In genomic region chr16:31128711-31129567, GRCh38 we compare ENCODE assay signal across 9 cellular contexts. TPM values are rescaled to one million over a fixed set of nuclear protein-coding genes. Genes with fewer than 3 reads are reported as not detected.
DNase-seq lines count a peak whose midpoint lies in the region; ATAC-seq and TF ChIP-seq lines count a peak whose summit lies in the region.
"Had no signal": no experiment of that assay in that cellular context is flagged by ENCODE, and none has a peak within 500 bp of the region (broad histone marks: within the 10 kb centered on the region; RNA-seq: fewer than 3 reads in every experiment).

No MANE protein-coding gene starts in this region.

- H3K79me2 ChIP-seq in PC-9 (ENCODE audit: low read depth) = peaks cover 7% of the 10 kb centered on the region; the same call in 1 of the 2 replicates
- H3K79me2 ChIP-seq in MM.1S (ENCODE audit: low read length) = no peaks in the 10 kb centered on the region
- peaks cover 4% of the 10 kb centered on the region; the same call in 1 of the 2 replicates for H3K79me2 ChIP-seq in H9 (ENCODE audit: insufficient read depth, low read length)

- no peak overlapping the region; the same call in 1 of the 2 replicates for H3K14ac ChIP-seq in H9 (ENCODE audit: insufficient read depth, low read length)

- H3K18ac ChIP-seq in H9 (ENCODE audit: insufficient read length, low read depth, low read length) = no peak overlapping the region

- H4K20me1 ChIP-seq in PC-9 (ENCODE audit: insufficient read depth) = no peaks in the 10 kb centered on the region
- no peaks in the 10 kb centered on the region for H4K20me1 ChIP-seq in MM.1S (ENCODE audit: insufficient read depth, low read length)
- no peaks in the 10 kb centered on the region for H4K20me1 ChIP-seq in H9 (ENCODE audit: control insufficient read depth, insufficient read depth, insufficient read length)

- H2BK120ac ChIP-seq in H9 (ENCODE audit: low read depth, low read length, poor library complexity, severe bottlenecking) = no peak overlapping the region

- peaks cover 4% of the 10 kb centered on the region for H3K23me2 ChIP-seq in H9 (ENCODE audit: insufficient read length, low read depth, low read length, poor library complexity, severe bottlenecking)

- intact Hi-C loops in PC-9 (cut with micrococcal nuclease; ENCODE audit: unreplicated experiment) = no loop called here

- no peak overlapping the region for H4K8ac ChIP-seq in H9 (replicated peaks; ENCODE audit: insufficient read length, low read depth, low read length)

- H3K36me3 Mint-ChIP-seq in osteocyte (ENCODE audit: unreplicated experiment) (peaks cover 7% of the 10 kb centered on the region), H9 (ENCODE audit: insufficient read depth in 1 of 3, low read depth in 3 of 3) (peaks cover 29 to 52% (median 47%) of the 10 kb centered on the region in 3 experiments)

- H3K27ac ChIP-seq in PC-9 (peak overlapping the region; percentile 91), gastroesophageal sphincter (peak overlapping the region in 3 of 4 donors; percentile 61 to 64 (median 63)), MM.1S (ENCODE audit: low read length) (no peak overlapping the region), H9 (ENCODE audit: insufficient read length, low read depth, low read length) (no peak overlapping the region)

- H3F3A ChIP-seq in PC-9 (ENCODE audit: insufficient read depth, low read depth) (peaks cover 57% of the 10 kb centered on the region), MM.1S (ENCODE audit: insufficient read depth, low read length) (no peaks in the 10 kb centered on the region)

- H2BK20ac ChIP-seq in H9 (ENCODE audit: low read depth, low read length, poor library complexity, severe bottlenecking) = no peak overlapping the region

- no peaks in the 10 kb centered on the region for H3K27me3 ChIP-seq in PC-9 (ENCODE audit: insufficient read depth, low read depth)
- H3K27me3 ChIP-seq in gastroesophageal sphincter = no peaks in the 10 kb centered on the region
- no peaks in the 10 kb centered on the region for H3K27me3 ChIP-seq in MM.1S (replicated peaks; ENCODE audit: insufficient read depth, low read length)
- no peaks in the 10 kb centered on the region for H3K27me3 ChIP-seq in H9 (ENCODE audit: insufficient read depth, low read length)

- no TSS peak for BruUV-seq in PC-9 (replicated peaks; lab: Mats Ljungman, UMichigan)

- no peaks in the 10 kb centered on the region; the same call in 1 of the 2 replicates for H3K36me3 ChIP-seq in PC-9 (ENCODE audit: low read depth)
- H3K36me3 ChIP-seq in gastroesophageal sphincter = peaks cover 0 to 89% of the 10 kb centered on the region in 2 donors
- H3K36me3 ChIP-seq in MM.1S (replicated peaks; ENCODE audit: insufficient read depth, low read length) = no peaks in the 10 kb centered on the region

- H2BK5ac ChIP-seq in H9 (ENCODE audit: insufficient read length, low read length) = no peak overlapping the region

- DNase-seq in CD1c-positive myeloid dendritic cell (ENCODE audit: extremely low spot score) (peak; percentile 91), PC-9 (peak; percentile 69 to 94), osteocyte (ENCODE audit: extremely low spot score, unreplicated experiment) (no peak), MM.1S (no peak), epidermal melanocyte (ENCODE audit: insufficient read length, low spot score) (no peak), H9 (no peak)

- H4K91ac ChIP-seq in H9 (ENCODE audit: insufficient read length, low read depth, low read length) = no peak overlapping the region

- H3K9me2 ChIP-seq in PC-9 (ENCODE audit: insufficient read depth) (no peaks in the 10 kb centered on the region), MM.1S (replicated peaks; ENCODE audit: insufficient read depth, low read length) (no peaks in the 10 kb centered on the region)

- peak overlapping the region; percentile 61 for H3K4me2 ChIP-seq in PC-9
- H3K4me2 ChIP-seq in MM.1S (ENCODE audit: low read depth, low read length) = no peak overlapping the region
- H3K4me2 ChIP-seq in H9 (ENCODE audit: insufficient read depth, insufficient read length, low read length) = no peak overlapping the region

- H3K23ac ChIP-seq in H9 (ENCODE audit: insufficient read length, low read depth, low read length) = no peak overlapping the region

- peaks cover 5% of the 10 kb centered on the region for H3K79me1 ChIP-seq in H9 (ENCODE audit: insufficient read depth, low read depth, low read length, poor library complexity, severe bottlenecking)

- no peak overlapping the region for H3K56ac ChIP-seq in H9 (ENCODE audit: insufficient read length, low read depth, low read length)

- CTCF ChIA-PET in PC-9 (lab: Charles Lee) = no interaction called here

- 89 to 100% methylated on average over 1 to 7 of the region's 14 CpGs for WGBS in gastroesophageal sphincter (ENCODE audit: low coverage in 1 of 2), 2 donors
- WGBS in H9 (ENCODE audit: extremely low coverage, insufficient read length, low lambda C conversion rate) = no CpG with 5 or more reads among the region's 14 CpGs

- no peak for TF ChIP-seq CTCF in PC-9 (conservative IDR thresholded peaks at IDR 0.05)
- TF ChIP-seq CTCF in gastroesophageal sphincter (IDR thresholded peaks at IDR 0.05) = no peak
- TF ChIP-seq CTCF in osteocyte (IDR thresholded peaks at IDR 0.05) = no peak
- TF ChIP-seq CTCF in MM.1S (IDR thresholded peaks at IDR 0.05; ENCODE audit: low read length) = no peak
- TF ChIP-seq CTCF in H9 (conservative IDR thresholded peaks at IDR 0.05) = no peak

- H3K27ac Mint-ChIP-seq in osteocyte (ENCODE audit: unreplicated experiment) (peak overlapping the region; percentile 47), H9 (peak overlapping the region in 1 of 3 experiments; percentile 53; a peak in 1 of 7 replicates)

- no peak for TF ChIP-seq POLR2A in gastroesophageal sphincter (IDR thresholded peaks at IDR 0.05)

- no peak overlapping the region for H2BK12ac ChIP-seq in H9 (ENCODE audit: insufficient read length, low read depth, low read length)

- H3K4me3 ChIP-seq in PC-9 = no peak overlapping the region
- H3K4me3 ChIP-seq in gastroesophageal sphincter = no peak overlapping the region
- H3K4me3 ChIP-seq in MM.1S (ENCODE audit: low read length) = no peak overlapping the region

- H3T11ph ChIP-seq in H9 (ENCODE audit: low read length) = no peak overlapping the region

- H4K5ac ChIP-seq in H9 (ENCODE audit: insufficient read length, low read depth, low read length) = no peak overlapping the region

- no peak overlapping the region for H3K4ac ChIP-seq in H9 (ENCODE audit: low read depth, low read length)

- peak; percentile 63 for ATAC-seq in gastroesophageal sphincter
- ATAC-seq in HG02840 (IDR thresholded peaks at IDR 0.05; ENCODE audit: low FRiP score, unreplicated experiment) = no peak

- H2AFZ ChIP-seq in PC-9 (no peak overlapping the region), MM.1S (ENCODE audit: low read length) (no peak overlapping the region), H9 (ENCODE audit: low read length) (no peak overlapping the region)

- H2BK15ac ChIP-seq in H9 (ENCODE audit: low read depth, low read length) = no peak overlapping the region

- H3K4me1 ChIP-seq in PC-9 (replicated peaks; ENCODE audit: insufficient read depth) (peaks cover 56% of the 10 kb centered on the region), gastroesophageal sphincter (peaks cover 0 to 15% (median 0%) of the 10 kb centered on the region in 3 donors), MM.1S (ENCODE audit: low read length) (no peaks in the 10 kb centered on the region), H9 (ENCODE audit: insufficient read depth, low read length) (peaks cover 11% of the 10 kb centered on the region; the same call in 1 of the 2 replicates)

- H3K4me3 Mint-ChIP-seq in osteocyte (ENCODE audit: unreplicated experiment) (no peak overlapping the region), H9 (no peak overlapping the region)

- H3K27me3 Mint-ChIP-seq in osteocyte (ENCODE audit: unreplicated experiment) = no peaks in the 10 kb centered on the region
- no peaks in the 10 kb centered on the region for H3K27me3 Mint-ChIP-seq in H9 (ENCODE audit: low read depth)

- H3K4me1 Mint-ChIP-seq in osteocyte (ENCODE audit: unreplicated experiment) = no peaks in the 10 kb centered on the region
- peaks cover 30 to 33% of the 10 kb centered on the region in 2 experiments for H3K4me1 Mint-ChIP-seq in H9

- H3K9me3 ChIP-seq in PC-9 (ENCODE audit: insufficient read depth, low read depth) = no peaks in the 10 kb centered on the region
- no peaks in the 10 kb centered on the region for H3K9me3 ChIP-seq in gastroesophageal sphincter
- H3K9me3 ChIP-seq in MM.1S (replicated peaks; ENCODE audit: insufficient read depth, low read length) = no peaks in the 10 kb centered on the region
- no peaks in the 10 kb centered on the region for H3K9me3 ChIP-seq in H9 (ENCODE audit: control insufficient read depth, low read depth, low read length)

- H2AK5ac ChIP-seq in H9 (ENCODE audit: insufficient read length, low read length) = no peak overlapping the region

- TF ChIP-seq EP300 in gastroesophageal sphincter (IDR thresholded peaks at IDR 0.05) = no peak

- POLR2A ChIA-PET in PC-9 (lab: Charles Lee; ENCODE audit: unreplicated experiment) = interaction anchor here (0.6 to 1.4 kb wide), 3 partner anchors 11 to 143 kb away, joined by 6 to 15 read pairs (median 11); partner anchors contain the start of gene KAT8

- H3K9ac ChIP-seq in MM.1S (ENCODE audit: low read length) (no peak overlapping the region), H9 (ENCODE audit: extremely low read depth, insufficient read length, low read length) (no peak overlapping the region)

- H3K9me3 Mint-ChIP-seq in osteocyte (ENCODE audit: unreplicated experiment) (no peaks in the 10 kb centered on the region), H9 (no peaks in the 10 kb centered on the region)

RNA-seq across cellular contexts. Expression of gene PRSS8, which starts 6.6 kb away (rescaled TPM):
- total RNA-seq in PC-9 (2021) (147 and 154 TPM in 2 replicates), gastroesophageal sphincter (1 to 10 TPM in 1 of 4 donors, not detected in 3; 4.1 TPM), osteocyte (not detected in 2 replicates), H9 (2021) (64.0 and 65.0 TPM in 2 replicates)
- total RNA-seq: mononuclear cell had no signal

RNA-seq across cellular contexts. Expression of gene KAT8, which starts 11.5 kb away (rescaled TPM):
- total RNA-seq in PC-9 (2021) (81.4 and 84.3 TPM in 2 replicates), gastroesophageal sphincter (10 to 100 TPM; 65.6 to 81.4 (median 72.3) TPM), osteocyte (56.0 and 56.5 TPM in 2 replicates), H9 (2021) (52.1 and 53.4 TPM in 2 replicates)

RNA-seq across cellular contexts. Expression of gene BCKDK, which starts 20.8 kb away (rescaled TPM):
- total RNA-seq in PC-9 (2021) (41.5 and 66.5 TPM in 2 replicates), gastroesophageal sphincter (10 to 100 TPM; 26.5 to 70.2 (median 39.8) TPM), osteocyte (38.8 and 39.3 TPM in 2 replicates), H9 (2021) (55.7 and 57.0 TPM in 2 replicates)

RNA-seq across cellular contexts. Expression of gene PRSS36, which starts 20.9 kb away (rescaled TPM):
- total RNA-seq in PC-9 (2021) (4.1 and 6.8 TPM in 2 replicates), gastroesophageal sphincter (10 to 100 TPM in 1 of 4 donors, 1 to 10 TPM in 2, under 1 TPM in 1; 0.17 to 15.3 (median 3.7) TPM), osteocyte (0.67 and 0.76 TPM in 2 replicates), H9 (2021) (0.66 and 0.72 TPM in 2 replicates)

RNA-seq across cellular contexts. Expression of gene VKORC1, which starts 34.3 kb away (rescaled TPM):
- total RNA-seq in PC-9 (2021) (46.0 and 59.9 TPM in 2 replicates), gastroesophageal sphincter (100 to 1,000 TPM in 3 of 4 donors, 10 to 100 TPM in 1; 93.6 to 119 (median 107) TPM), osteocyte (141 and 148 TPM in 2 replicates), H9 (2021) (93.9 and 94.5 TPM in 2 replicates)

Comparison
In these comparisons a context has a peak if more than half of its experiments do, and no peak if none do; other contexts are left out.
1. DNase-seq: peak in CD1c-positive myeloid dendritic cell (single experiment) and PC-9 (2 of 2); none in osteocyte (single experiment), MM.1S (single experiment), epidermal melanocyte (single experiment) and H9 (single experiment).
2. H3K27ac ChIP-seq: peak in PC-9 (single experiment) and gastroesophageal sphincter (3 of 4); none in MM.1S (single experiment) and H9 (single experiment).
3. RNA of gene PRSS8, which starts 6.6 kb away (total RNA-seq): 147 to 154 TPM in PC-9 and 64.0 to 65.0 TPM in H9; 4.1 TPM in gastroesophageal sphincter and not detected in osteocyte; every median in the first group is over 10 times any median in the second.